Comparison of ENCODE assay signal across 13 cellular contexts in genomic region chrX:39955621-39956020, GRCh38.
A peak's percentile ranks its signal among the peaks of the same experiment; 100 is the strongest.
DNase-seq lines count a peak whose midpoint lies in the region; ATAC-seq and TF ChIP-seq lines count a peak whose summit lies in the region.
"Had no signal": no experiment of that assay in that cellular context is flagged by ENCODE, and none has a peak within 500 bp of the region (broad histone marks: within the 10 kb centered on the region; RNA-seq: fewer than 3 reads in every experiment).

No MANE protein-coding gene starts in this region.

- H3K36me3 ChIP-seq in breast epithelium: no peaks in the 10 kb centered on the region

- no peak overlapping the region for H3K27ac ChIP-seq in breast epithelium

- H3K4me3 ChIP-seq in breast epithelium: no peak overlapping the region
- H3K4me3 ChIP-seq: lung had no signal

- ATAC-seq in WTC11 (peak; percentile 87), GM18517 (IDR thresholded peaks at IDR 0.05; ENCODE audit: unreplicated experiment) (no peak), GM18873 (IDR thresholded peaks at IDR 0.05; ENCODE audit: low FRiP score, unreplicated experiment) (no peak)
- ATAC-seq: activated CD4-positive, CD25-positive, alpha-beta regulatory T cell treated with anti-CD3 and anti-CD28 coated beads, Interleukin-2, amount 50 U/mL, for 24 hours had no signal

- DNase-seq in MCF 10A (ENCODE audit: unreplicated experiment) (no peak), breast epithelium (ENCODE audit: low spot score in 2 of 2) (no peak), Kasumi-1 (lab: John Stamatoyannopoulos, UW) (peak; percentile 37 to 46), WTC11 (ENCODE audit: low spot score) (no peak), type B pancreatic cell (ENCODE audit: extremely low spot score, unreplicated experiment) (no peak), middle frontal gyrus (ENCODE audit: extremely low spot score, low spot score) (no peak)
- DNase-seq: activated T-cell treated with anti-CD3 and anti-CD28 coated beads, Interleukin-2, amount 50 U/mL, for 1 hour; nucleus accumbens; SIG-M5 had no signal

- H3K9me3 ChIP-seq in breast epithelium: no peaks in the 10 kb centered on the region

- H3K4me1 ChIP-seq in breast epithelium: no peaks in the 10 kb centered on the region

- H3K4me3 Mint-ChIP-seq in MCF 10A (ENCODE audit: unreplicated experiment): peak overlapping the region; percentile 68
- H3K4me3 Mint-ChIP-seq in WTC11: no peak overlapping the region
- H3K4me3 Mint-ChIP-seq in type B pancreatic cell: no peak overlapping the region

- intact Hi-C loops in MCF 10A (cut with micrococcal nuclease) (loop anchor here (2.0 to 10.0 kb wide), 2 partner anchors 57 to 201 kb away; no protein-coding TSS in a partner anchor), breast epithelium (cut with DNase I; ENCODE audit: low total_unique reads) (no loop called here)

- POLR2A ChIA-PET in MCF 10A (lab: Yijun Ruan, JAX): interaction anchor here (0.6 to 2.5 kb wide), 2 partner anchors 142 to 154 kb away, joined by 3 to 9 read pairs; partner anchors contain the start of gene BCOR
- POLR2A ChIA-PET in WTC11 (lab: Charles Lee): no interaction called here

- H3K27ac Mint-ChIP-seq in MCF 10A (ENCODE audit: low read depth, unreplicated experiment): no peak overlapping the region
- no peak overlapping the region for H3K27ac Mint-ChIP-seq in WTC11
- H3K27ac Mint-ChIP-seq in type B pancreatic cell: peak overlapping the region; percentile 17

- TF ChIP-seq CTCF in MCF 10A (IDR thresholded peaks at IDR 0.05; ENCODE audit: unreplicated experiment) (no peak), breast epithelium (IDR thresholded peaks at IDR 0.05) (no peak), WTC11 (IDR thresholded peaks at IDR 0.05) (no peak), type B pancreatic cell (conservative IDR thresholded peaks at IDR 0.05) (no peak)

- CTCF ChIA-PET in MCF 10A (lab: Yijun Ruan, JAX): no interaction called here
- CTCF ChIA-PET in WTC11 (lab: Charles Lee): interaction anchor here (0.6 kb wide), 1 partner anchor 184 kb away, joined by 4 read pairs; no protein-coding TSS in a partner anchor

- H3K36me3 Mint-ChIP-seq in MCF 10A (ENCODE audit: insufficient read depth, unreplicated experiment) (no peaks in the 10 kb centered on the region), WTC11 (peaks cover 4% of the 10 kb centered on the region; the same call in 1 of the 2 replicates), type B pancreatic cell (no peaks in the 10 kb centered on the region)

- H3K4me1 Mint-ChIP-seq in MCF 10A (ENCODE audit: insufficient read depth, unreplicated experiment): peaks cover 35% of the 10 kb centered on the region
- peaks cover 36% of the 10 kb centered on the region for H3K4me1 Mint-ChIP-seq in WTC11
- H3K4me1 Mint-ChIP-seq in type B pancreatic cell (ENCODE audit: unreplicated experiment): peaks cover 16% of the 10 kb centered on the region

- H3K9me3 Mint-ChIP-seq in MCF 10A (ENCODE audit: unreplicated experiment) (no peaks in the 10 kb centered on the region), WTC11 (peaks cover 7% of the 10 kb centered on the region; the same call in 1 of the 2 replicates), type B pancreatic cell (no peaks in the 10 kb centered on the region)

- H3K27me3 Mint-ChIP-seq in MCF 10A (ENCODE audit: insufficient read depth, unreplicated experiment) (peaks cover 62% of the 10 kb centered on the region), WTC11 (ENCODE audit: low read depth) (peaks cover 3% of the 10 kb centered on the region; the same call in 1 of the 2 replicates), type B pancreatic cell (no peaks in the 10 kb centered on the region)

- no peak for TF ChIP-seq POLR2A in breast epithelium (IDR thresholded peaks at IDR 0.05)

- BruUV-seq in MCF 10A (replicated peaks; lab: Mats Ljungman, UMichigan): no TSS peak

- peaks cover 0 to 69% of the 10 kb centered on the region in 2 donors for H3K27me3 ChIP-seq in breast epithelium

TF ChIP-seq in WTC11, 78 proteins besides CTCF, POLR2A, EP300 and RAD21:
- TF ChIP-seq ZNF219 (CRISPR knock-in tag; IDR thresholded peaks at IDR 0.05; ENCODE audit: borderline replicate concordance) (no peak), ZNF232 (CRISPR knock-in tag; IDR thresholded peaks at IDR 0.05) (no peak), SOX15 (CRISPR knock-in tag; IDR thresholded peaks at IDR 0.05) (no peak), NFYB (CRISPR knock-in tag; conservative IDR thresholded peaks at IDR 0.05; ENCODE audit: low read depth) (peak; percentile 47), FOXK1 (CRISPR knock-in tag; IDR thresholded peaks at IDR 0.05) (no peak), ESRRA (CRISPR knock-in tag; IDR thresholded peaks at IDR 0.05; ENCODE audit: borderline replicate concordance) (no peak), ATF1 (CRISPR knock-in tag; IDR thresholded peaks at IDR 0.05) (no peak), ZNF263 (CRISPR knock-in tag; IDR thresholded peaks at IDR 0.05; ENCODE audit: low read depth) (no peak)
TF ChIP-seq in WTC11: peak in this region for 1.

Comparison
In these comparisons a context has a peak if more than half of its experiments do, and no peak if none do; other contexts are left out.
1. DNase-seq: peak in Kasumi-1 (2 of 2); none in MCF 10A (single experiment), breast epithelium (0 of 2), WTC11 (single experiment), type B pancreatic cell (single experiment) and middle frontal gyrus (single experiment).